In genomic region chr5:173283318-173284288, GRCh38 we compare ENCODE assay signal across 8 cellular contexts. TPM values are rescaled to one million over a fixed set of nuclear protein-coding genes. Genes with fewer than 3 reads are reported as not detected.
DNase-seq lines count a peak whose midpoint lies in the region; ATAC-seq and TF ChIP-seq lines count a peak whose summit lies in the region.

No MANE protein-coding gene starts in this region.

- H3K27me3 Mint-ChIP-seq in activated CD8-positive, alpha-beta T cell treated with anti-CD3 and anti-CD28 coated beads for 36 hours, result peaks cover 47% of the 10 kb centered on the region

- H3K4me3 ChIP-seq in AG09309 (ENCODE audit: control insufficient read depth, low read depth, low read length) (peak overlapping the region; percentile 25), mesenchymal stem cell (ENCODE audit: insufficient read depth in 1 of 2, low read depth in 1 of 2, low read length in 2 of 2) (peak overlapping the region in 1 of 2 experiments; percentile 71)

- peak; percentile 68 for ATAC-seq in GM18873 (IDR thresholded peaks at IDR 0.05; ENCODE audit: low FRiP score, unreplicated experiment)
- ATAC-seq in HG03108 (IDR thresholded peaks at IDR 0.05; ENCODE audit: unreplicated experiment), result peak; percentile 84
- peak; percentile 92 for ATAC-seq in activated CD8-positive, alpha-beta T cell treated with anti-CD3 and anti-CD28 coated beads for 36 hours

- no peaks in the 10 kb centered on the region for H3K79me1 ChIP-seq in mesenchymal stem cell (replicated peaks; ENCODE audit: low read length, poor library complexity, severe bottlenecking)

- DNase-seq in AG09309 (ENCODE audit: low read depth), result no peak
- peak; percentile 54 for DNase-seq in NCI-H460 (ENCODE audit: extremely low read depth, low read depth)
- DNase-seq in activated CD8-positive, alpha-beta T cell treated with anti-CD3 and anti-CD28 coated beads for 36 hours, result peak; percentile 85
- DNase-seq in effector CD4-positive, alpha-beta T cell, result peak; percentile 19
- DNase-seq in mesenchymal stem cell, result peak; percentile 67
- DNase-seq in stimulated activated CD8-positive, alpha-beta memory T cell treated with anti-CD3 and anti-CD28 coated beads, Interleukin-4, amount 100 ng/mL, for 4 hours (ENCODE audit: low read depth in 2 of 2, low spot score in 1 of 2), result peak; percentile 33 to 40

- 5% methylated on average over 43 of the region's 45 CpGs for WGBS in mesenchymal stem cell

- no peak overlapping the region for H2BK15ac ChIP-seq in mesenchymal stem cell (ENCODE audit: low read depth, poor library complexity, severe bottlenecking)

- peak overlapping the region; percentile 27 for H3K9ac ChIP-seq in mesenchymal stem cell (ENCODE audit: low read length)

- H3K36me3 ChIP-seq in mesenchymal stem cell (ENCODE audit: control insufficient read depth in 1 of 2, insufficient read depth in 2 of 2, low read depth in 1 of 2, low read length in 2 of 2), result no peaks in the 10 kb centered on the region

- H3K4me2 ChIP-seq in mesenchymal stem cell (ENCODE audit: low read length, poor library complexity, severe bottlenecking), result peak overlapping the region; percentile 61

- intact Hi-C loops in activated CD8-positive, alpha-beta T cell treated with anti-CD3 and anti-CD28 coated beads for 36 hours (cut with micrococcal nuclease), result loop anchor here (10.0 kb wide), 1 partner anchor 309 kb away; no protein-coding TSS in a partner anchor

- POLR2A ChIA-PET in activated CD8-positive, alpha-beta T cell treated with anti-CD3 and anti-CD28 coated beads for 36 hours (lab: Charles Lee), result no interaction called here

- no peak overlapping the region for H2BK120ac ChIP-seq in mesenchymal stem cell (ENCODE audit: low read depth, low read length)

- peak overlapping the region; percentile 35 to 64 for H3K4ac ChIP-seq in mesenchymal stem cell (ENCODE audit: low read depth in 1 of 2, low read length in 2 of 2)

- no peaks in the 10 kb centered on the region for H3K9me3 ChIP-seq in mesenchymal stem cell (ENCODE audit: control insufficient read depth, low read length)

- TF ChIP-seq CTCF in AG09309 (IDR thresholded peaks at IDR 0.05; ENCODE audit: control insufficient read depth, insufficient read depth, low read depth, low read length, missing control alignments), result peak; percentile 79
- TF ChIP-seq CTCF in activated CD8-positive, alpha-beta T cell treated with anti-CD3 and anti-CD28 coated beads for 36 hours (IDR thresholded peaks at IDR 0.05), result peak; percentile 68

- H4K91ac ChIP-seq in mesenchymal stem cell (ENCODE audit: low read length), result no peak overlapping the region

- H3K18ac ChIP-seq in mesenchymal stem cell (ENCODE audit: low read depth in 1 of 2, low read length in 2 of 2), result peak overlapping the region; percentile 55 to 76

- H3K4me3 Mint-ChIP-seq in activated CD8-positive, alpha-beta T cell treated with anti-CD3 and anti-CD28 coated beads for 36 hours, result peak overlapping the region; percentile 41

- peaks cover 9% of the 10 kb centered on the region for H3K4me1 ChIP-seq in mesenchymal stem cell (ENCODE audit: control insufficient read depth, insufficient read depth, low read depth, low read length)

- H2AK5ac ChIP-seq in mesenchymal stem cell (ENCODE audit: low read length, severe bottlenecking), result no peak overlapping the region

- H3K14ac ChIP-seq in mesenchymal stem cell (ENCODE audit: low read length in 2 of 2), result no peak overlapping the region

- CTCF ChIA-PET in activated CD8-positive, alpha-beta T cell treated with anti-CD3 and anti-CD28 coated beads for 36 hours (lab: Charles Lee), result interaction anchor here (0.7 to 2.8 kb wide), 5 partner anchors 10 to 300 kb away, joined by 3 to 14 read pairs (median 6); partner anchors contain the start of gene ATP6V0E1

- no peak overlapping the region for H3K27ac Mint-ChIP-seq in activated CD8-positive, alpha-beta T cell treated with anti-CD3 and anti-CD28 coated beads for 36 hours

- H4K8ac ChIP-seq in mesenchymal stem cell (ENCODE audit: low read length), result peak overlapping the region; percentile 72

- H3K27me3 ChIP-seq in mesenchymal stem cell (ENCODE audit: control insufficient read depth in 1 of 2, insufficient read depth in 1 of 2, low read length in 2 of 2), result peaks cover 49 to 72% of the 10 kb centered on the region in 2 experiments

- no peaks in the 10 kb centered on the region for H3K36me3 Mint-ChIP-seq in activated CD8-positive, alpha-beta T cell treated with anti-CD3 and anti-CD28 coated beads for 36 hours (ENCODE audit: low read depth)

- peak overlapping the region; percentile 46 for H2AFZ ChIP-seq in mesenchymal stem cell (ENCODE audit: low read depth, low read length)

- H3K23ac ChIP-seq in mesenchymal stem cell (ENCODE audit: low read length in 2 of 2), result peak overlapping the region in 1 of 2 experiments; percentile 23

- H3K9me3 Mint-ChIP-seq in activated CD8-positive, alpha-beta T cell treated with anti-CD3 and anti-CD28 coated beads for 36 hours, result peaks cover 4% of the 10 kb centered on the region

- H2BK5ac ChIP-seq in mesenchymal stem cell (ENCODE audit: low read depth, low read length, poor library complexity, severe bottlenecking), result no peak overlapping the region

- peak overlapping the region in 1 of 2 experiments; percentile 69 for H2BK12ac ChIP-seq in mesenchymal stem cell (ENCODE audit: low read length in 2 of 2)

- no peak overlapping the region for H3K27ac ChIP-seq in mesenchymal stem cell (ENCODE audit: low read length, poor library complexity, severe bottlenecking)

- H3K4me1 Mint-ChIP-seq in activated CD8-positive, alpha-beta T cell treated with anti-CD3 and anti-CD28 coated beads for 36 hours (ENCODE audit: low read depth), result peaks cover 15% of the 10 kb centered on the region

RNA-seq across cellular contexts. Expression of gene STC2, which starts 44.6 kb away (rescaled TPM):
- total RNA-seq in NCI-H460 (2014; rRNA removed; shearing (Covaris generic)), result 96.3 and 128 TPM in 2 replicates
- 82.1 and 123 TPM in 2 replicates for polyA plus RNA-seq in NCI-H460 (2014; cell fraction: nucleus; rRNA removed)
- 10 to 100 TPM; 40.9 to 45.9 TPM for total RNA-seq in activated CD8-positive, alpha-beta T cell treated with anti-CD3 and anti-CD28 coated beads for 36 hours
- 89.5 TPM for polyA plus RNA-seq in mesenchymal stem cell (2013, experiment 1 of 2)
- 87.1 TPM for polyA plus RNA-seq in mesenchymal stem cell (2013, experiment 2 of 2)

RNA-seq across cellular contexts. Expression of gene NKX2-5, which starts 48.6 kb away (rescaled TPM):
- not detected in 2 replicates for total RNA-seq in NCI-H460 (2014; rRNA removed; shearing (Covaris generic))
- polyA plus RNA-seq in NCI-H460 (2014; cell fraction: nucleus; rRNA removed), result not detected in 2 replicates
- total RNA-seq in activated CD8-positive, alpha-beta T cell treated with anti-CD3 and anti-CD28 coated beads for 36 hours, result under 1 TPM in 1 of 2 experiments, not detected in 1; 0.36 TPM
- 46.8 TPM for polyA plus RNA-seq in mesenchymal stem cell (2013, experiment 1 of 2)
- polyA plus RNA-seq in mesenchymal stem cell (2013, experiment 2 of 2), result 45.4 TPM
